ENCODE assay signal across 12 cellular contexts in the genomic region with DNA sequence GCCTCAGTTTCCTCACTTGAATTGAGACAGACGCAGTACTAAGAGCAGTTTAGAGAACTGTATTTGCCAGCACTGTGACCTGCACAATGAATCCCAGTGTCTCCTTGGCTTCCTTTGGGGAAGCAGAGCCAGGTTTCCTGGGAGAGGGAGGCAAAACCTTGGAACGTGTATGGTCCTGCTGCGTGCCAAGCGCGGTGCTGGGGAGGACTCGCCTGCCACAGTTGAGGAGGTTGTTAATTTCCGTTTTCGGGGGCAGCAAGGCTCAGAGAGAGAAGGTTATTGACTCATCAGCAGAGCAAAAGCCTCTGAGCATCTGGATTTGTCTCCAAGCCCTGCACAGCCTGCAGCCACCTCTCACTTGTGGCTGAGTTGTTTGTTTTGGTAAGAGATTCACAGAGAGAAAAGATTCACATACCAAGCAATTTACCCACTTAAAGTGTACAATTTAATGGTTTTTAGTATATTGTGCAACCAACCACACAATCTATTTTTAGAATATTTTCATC. TPM values are rescaled to one million over a fixed set of nuclear protein-coding genes. Genes with fewer than 3 reads are reported as not detected.
A peak's percentile ranks its signal among the peaks of the same experiment; 100 is the strongest.
DNase-seq lines count a peak whose midpoint lies in the region; ATAC-seq, FAIRE-seq and TF ChIP-seq lines count a peak whose summit lies in the region.
"Had no signal": no experiment of that assay in that cellular context is flagged by ENCODE, and none has a peak within 500 bp of the region (broad histone marks: within the 10 kb centered on the region; RNA-seq: fewer than 3 reads in every experiment).

No MANE protein-coding gene starts in this region.

- ATAC-seq in K562, result no peak
- peak; percentile 63 for ATAC-seq in left lung
- no peak for ATAC-seq in GM21526 (IDR thresholded peaks at IDR 0.05; ENCODE audit: low FRiP score, unreplicated experiment)
- no peak for ATAC-seq in GM21737 (IDR thresholded peaks at IDR 0.05; ENCODE audit: unreplicated experiment)

- H3K4me1 ChIP-seq in K562 (replicated peaks in 1 of 2; ENCODE audit: control insufficient read depth in 2 of 2, insufficient read depth in 2 of 2, low read length in 2 of 2) (peaks cover 0 to 3% of the 10 kb centered on the region in 2 experiments; a peak in 2 of 5 replicates), left lung (no peaks in the 10 kb centered on the region)

- H3K27me3 ChIP-seq in K562 (ENCODE audit: control insufficient read depth in 2 of 2, insufficient read depth in 2 of 2, low read length in 2 of 2) (peaks cover 24 to 50% of the 10 kb centered on the region in 2 experiments; a peak in 4 of 5 replicates), left lung (peaks cover 0 to 47% of the 10 kb centered on the region in 2 donors)

- H2AFZ ChIP-seq in K562 (ENCODE audit: low read depth, low read length), result no peak overlapping the region

- TF ChIP-seq EP300 in K562 (IDR thresholded peaks at IDR 0.05; ENCODE audit: low read length), result no peak

- no peak overlapping the region for H3K9ac ChIP-seq in K562 (ENCODE audit: insufficient read depth in 1 of 2, low read depth in 2 of 2, low read length in 2 of 2)

- DNase-seq in AG04449 (ENCODE audit: low read depth, low spot score) (peak; percentile 97), Kasumi-1 (lab: John Stamatoyannopoulos, UW) (peak; percentile 32 to 43), K562 (ENCODE audit: extremely low read depth in 1 of 4, low spot score in 3 of 4) (no peak), left lung (no peak), RKO (ENCODE audit: low spot score) (no peak), NCI-H2029 treated with DMSO at 0.1 percent for 48 hours (lab: John Stamatoyannopoulos, UW) (no peak)
- DNase-seq: Calu3 had no signal

- TF ChIP-seq CTCF in AG04449 (IDR thresholded peaks at IDR 0.05; ENCODE audit: insufficient read depth, low read length, missing control alignments), result no peak
- TF ChIP-seq CTCF in K562 (IDR thresholded peaks at IDR 0.05 in 2 of 3, conservative IDR thresholded peaks at IDR 0.05 in 1 of 3; ENCODE audit: insufficient read depth in 2 of 3, low read depth in 1 of 3, low read length in 3 of 3), result no peak
- TF ChIP-seq CTCF in left lung (IDR thresholded peaks at IDR 0.05), result no peak

- H3K4me2 ChIP-seq in K562 (ENCODE audit: insufficient read depth, low read length), result no peak overlapping the region

- in situ Hi-C loops in K562 (cut with MboI), result no loop called here

- intact Hi-C loops in K562 (cut with micrococcal nuclease) (no loop called here), left lung (cut with DNase I) (no loop called here)

- POLR2A ChIA-PET in AG04449 (lab: Yijun Ruan, JAX), result no interaction called here
- POLR2A ChIA-PET in K562 (lab: Yijun Ruan, JAX), result no interaction called here

- TF ChIP-seq POLR2A in K562 (conservative IDR thresholded peaks at IDR 0.05), result no peak

- H3K79me2 ChIP-seq in K562 (ENCODE audit: control insufficient read depth, insufficient read depth, low read length), result no peaks in the 10 kb centered on the region

- 23% methylated on average over 8 of the region's 8 CpGs for WGBS in K562 (ENCODE audit: insufficient coverage, low coverage, missing lambda C conversion rate)

- CTCF ChIA-PET in AG04449 (lab: Yijun Ruan, JAX) (interaction anchor here (1.3 kb wide), 2 partner anchors 10 to 18 kb away, joined by 5 to 6 read pairs; a partner anchor contains a TSS), K562 (lab: Yijun Ruan, JAX; ENCODE audit: low intra/inter-chr PET ratio) (no interaction called here)

- no peaks in the 10 kb centered on the region for H3K9me1 ChIP-seq in K562 (ENCODE audit: control insufficient read depth, insufficient read depth, low read length)

- H3K4me3 ChIP-seq in AG04449 (ENCODE audit: low read depth, low read length), result no peak overlapping the region
- no peak overlapping the region for H3K4me3 ChIP-seq in K562
- no peak overlapping the region for H3K4me3 ChIP-seq in left lung

- no peak for TF ChIP-seq RAD21 in K562 (CRISPR knock-in tag; conservative IDR thresholded peaks at IDR 0.05 in 1 of 2, IDR thresholded peaks at IDR 0.05 in 1 of 2)

- no peaks in the 10 kb centered on the region for H3K9me3 ChIP-seq in K562 (replicated peaks; ENCODE audit: control insufficient read depth, insufficient read depth, low read depth, low read length)
- H3K9me3 ChIP-seq in left lung, result no peaks in the 10 kb centered on the region

- FAIRE-seq in K562 (lab: Jason Lieb, UNC), result no peak

- H3K27ac ChIP-seq in K562 (ENCODE audit: extremely low read depth, low read depth, low read length) (no peak overlapping the region), left lung (no peak overlapping the region)

- peaks cover 4% of the 10 kb centered on the region for H4K20me1 ChIP-seq in K562 (replicated peaks; ENCODE audit: control insufficient read depth, insufficient read depth, low read length)

- H3K36me3 ChIP-seq in K562 (ENCODE audit: control insufficient read depth, insufficient read depth, low read length) (no peaks in the 10 kb centered on the region), left lung (no peaks in the 10 kb centered on the region)

- BruUV-seq in K562 (replicated peaks; lab: Mats Ljungman, UMichigan), result no TSS peak

TF ChIP-seq in K562, 482 proteins besides CTCF, POLR2A, EP300 and RAD21:
- TF ChIP-seq MEF2D (tag; conservative IDR thresholded peaks at IDR 0.05; ENCODE audit: low read depth) (0 out of 2 replicates have a peak, but pooled peaks have one; percentile 49), ZNF121 (CRISPR knock-in tag; conservative IDR thresholded peaks at IDR 0.05) (no peak), ERF (CRISPR knock-in tag; IDR thresholded peaks at IDR 0.05) (no peak), CEBPB (tag; IDR thresholded peaks at IDR 0.05) (peak; percentile 49)
TF ChIP-seq in K562: peak in this region for 2.

RNA-seq across cellular contexts. Expression of a gene that starts 10.8 kb away (rescaled TPM):
- 0.14 and 0.32 TPM in 2 replicates for total RNA-seq in K562 (2011; cell fraction: chromatin; rRNA removed; ENCODE audit: low replicate concordance)
- 0.13 and 0.17 TPM in 2 replicates for total RNA-seq in K562 (2011; cell fraction: nucleolus; rRNA removed)
- 0.15 TPM in 1 of 2 replicates, not detected in the other for total RNA-seq in K562 (2011; cell fraction: nucleoplasm; rRNA removed)
- not detected in 2 replicates for total RNA-seq in K562 (2014; rRNA removed)
- total RNA-seq in K562 (2014; rRNA removed; fragmentation: Illumina TruSeq; extraction: Trizol), result 0.11 TPM in 1 of 2 replicates, not detected in the other
- 0.11 TPM in 1 of 2 replicates, not detected in the other for total RNA-seq in K562 (2015; rRNA removed; fragmentation: Illumina TruSeq; extraction: Trizol)
- total RNA-seq in K562 (2021), result not detected in 2 replicates
- polyA plus RNA-seq in K562 (2011; rRNA removed), result 0.01 and 0.03 TPM in 2 replicates
- 0.01 and 0.04 TPM in 2 replicates for polyA plus RNA-seq in K562 (2011; cell fraction: cytosol; rRNA removed)
- 0.04 and 0.13 TPM in 2 replicates for polyA plus RNA-seq in K562 (2011; cell fraction: nucleus; rRNA removed)
- 0.08 and 0.21 TPM in 2 replicates for polyA plus RNA-seq in K562 (2012)
- 0.03 TPM in 1 of 2 replicates, not detected in the other for polyA plus RNA-seq in K562 (2014; fragmentation: Illumina TruSeq; extraction: Trizol)
- not detected for polyA plus RNA-seq in K562 (2014; fragmentation: Nextera tagmentation; extraction: Ambion mirVana)
- 0.03 and 0.07 TPM in 2 replicates for polyA plus RNA-seq in K562 (2014; rRNA removed)
- 0.04 TPM in 1 of 2 replicates, not detected in the other for polyA minus RNA-seq in K562 (2011; rRNA and poly(A)+ RNA removed)
- polyA minus RNA-seq in K562 (2011; cell fraction: cytosol; rRNA and poly(A)+ RNA removed), result not detected in 2 replicates
- polyA minus RNA-seq in K562 (2011; cell fraction: nucleus; rRNA and poly(A)+ RNA removed), result 0.13 and 0.22 TPM in 2 replicates
- under 1 TPM in 1 of 2 donors, not detected in 1; 0.61 TPM for total RNA-seq in left lung
- total RNA-seq: T-helper 2 cell treated with Interferon-gamma antibody and Interleukin-4, amounts not matched to agents 100 ng/mL and 5 ng/mL, for 36 hours had no signal
- polyA plus RNA-seq: IgD-negative memory B cell had no signal

RNA-seq across cellular contexts. Expression of a gene that starts 22.9 kb away (rescaled TPM):
- total RNA-seq in K562 (2011; cell fraction: chromatin; rRNA removed; ENCODE audit: low replicate concordance), result not detected in 2 replicates
- not detected in 2 replicates for total RNA-seq in K562 (2011; cell fraction: nucleolus; rRNA removed)
- not detected in 2 replicates for total RNA-seq in K562 (2011; cell fraction: nucleoplasm; rRNA removed)
- total RNA-seq in K562 (2014; rRNA removed) (not detected in 2 replicates), K562 (2014; rRNA removed; fragmentation: Illumina TruSeq; extraction: Trizol) (not detected in 2 replicates), K562 (2015; rRNA removed; fragmentation: Illumina TruSeq; extraction: Trizol) (not detected in 2 replicates), K562 (2021) (not detected in 2 replicates), left lung (10 to 100 TPM; 17.8 to 37.6 TPM)
- polyA plus RNA-seq in K562 (2011; rRNA removed) (not detected in 2 replicates), K562 (2014; fragmentation: Illumina TruSeq; extraction: Trizol) (not detected in 2 replicates), K562 (2014; fragmentation: Nextera tagmentation; extraction: Ambion mirVana) (not detected), K562 (2014; rRNA removed) (not detected in 2 replicates)
- polyA plus RNA-seq in K562 (2011; cell fraction: cytosol; rRNA removed), result not detected in 2 replicates
- polyA plus RNA-seq in K562 (2011; cell fraction: nucleus; rRNA removed), result not detected in 2 replicates
- not detected in 2 replicates for polyA plus RNA-seq in K562 (2012)
- polyA minus RNA-seq in K562 (2011; rRNA and poly(A)+ RNA removed), result not detected in 2 replicates
- 1.3 and 1.7 TPM in 2 replicates for polyA minus RNA-seq in K562 (2011; cell fraction: cytosol; rRNA and poly(A)+ RNA removed)
- 0.27 and 0.33 TPM in 2 replicates for polyA minus RNA-seq in K562 (2011; cell fraction: nucleus; rRNA and poly(A)+ RNA removed)
- total RNA-seq: T-helper 2 cell treated with Interferon-gamma antibody and Interleukin-4, amounts not matched to agents 100 ng/mL and 5 ng/mL, for 36 hours had no signal

RNA-seq across cellular contexts. Expression of a gene that starts 58.6 kb away (rescaled TPM):
- total RNA-seq in K562 (2011; cell fraction: chromatin; rRNA removed; ENCODE audit: low replicate concordance), result not detected in 2 replicates
- total RNA-seq in K562 (2011; cell fraction: nucleolus; rRNA removed), result not detected in 2 replicates
- not detected in 2 replicates for total RNA-seq in K562 (2011; cell fraction: nucleoplasm; rRNA removed)
- total RNA-seq in K562 (2014; rRNA removed) (not detected in 2 replicates), K562 (2014; rRNA removed; fragmentation: Illumina TruSeq; extraction: Trizol) (not detected in 2 replicates), K562 (2015; rRNA removed; fragmentation: Illumina TruSeq; extraction: Trizol) (not detected in 2 replicates), K562 (2021) (not detected in 2 replicates), left lung (not detected)
- polyA plus RNA-seq in K562 (2011; rRNA removed) (not detected in 2 replicates), K562 (2014; fragmentation: Illumina TruSeq; extraction: Trizol) (not detected in 2 replicates), K562 (2014; fragmentation: Nextera tagmentation; extraction: Ambion mirVana) (not detected), K562 (2014; rRNA removed) (not detected in 2 replicates)
- not detected in 2 replicates for polyA plus RNA-seq in K562 (2011; cell fraction: cytosol; rRNA removed)
- not detected in 2 replicates for polyA plus RNA-seq in K562 (2011; cell fraction: nucleus; rRNA removed)
- polyA plus RNA-seq in K562 (2012), result not detected in 2 replicates
- polyA minus RNA-seq in K562 (2011; rRNA and poly(A)+ RNA removed), result not detected in 2 replicates
- 1.1 TPM in 1 of 2 replicates, not detected in the other for polyA minus RNA-seq in K562 (2011; cell fraction: cytosol; rRNA and poly(A)+ RNA removed)
- not detected in 2 replicates for polyA minus RNA-seq in K562 (2011; cell fraction: nucleus; rRNA and poly(A)+ RNA removed)
- total RNA-seq: activated naive CD4-positive, alpha-beta T cell treated with anti-CD3 and anti-CD28 coated beads, Interleukin-2, amount 50 U/mL, for 72 hours; Calu3; T-helper 2 cell treated with Interferon-gamma antibody and Interleukin-4, amounts not matched to agents 100 ng/mL and 5 ng/mL, for 36 hours had no signal
- polyA plus RNA-seq: IgD-negative memory B cell had no signal

Comparison
In these comparisons a context has a peak if more than half of its experiments do, and no peak if none do; other contexts are left out.
1. DNase-seq: peak in AG04449 (single experiment) and Kasumi-1 (2 of 2); none in K562 (0 of 4), left lung (0 of 2), RKO (single experiment) and NCI-H2029 treated with DMSO at 0.1 percent for 48 hours (single experiment).
2. RNA of a gene that starts 22.9 kb away (total RNA-seq): 17.8 to 37.6 TPM in left lung; not detected in K562; every median in the first group is over 10 times any median in the second.